Comparison of ENCODE assay signal across 1 cellular context in the genomic region with DNA sequence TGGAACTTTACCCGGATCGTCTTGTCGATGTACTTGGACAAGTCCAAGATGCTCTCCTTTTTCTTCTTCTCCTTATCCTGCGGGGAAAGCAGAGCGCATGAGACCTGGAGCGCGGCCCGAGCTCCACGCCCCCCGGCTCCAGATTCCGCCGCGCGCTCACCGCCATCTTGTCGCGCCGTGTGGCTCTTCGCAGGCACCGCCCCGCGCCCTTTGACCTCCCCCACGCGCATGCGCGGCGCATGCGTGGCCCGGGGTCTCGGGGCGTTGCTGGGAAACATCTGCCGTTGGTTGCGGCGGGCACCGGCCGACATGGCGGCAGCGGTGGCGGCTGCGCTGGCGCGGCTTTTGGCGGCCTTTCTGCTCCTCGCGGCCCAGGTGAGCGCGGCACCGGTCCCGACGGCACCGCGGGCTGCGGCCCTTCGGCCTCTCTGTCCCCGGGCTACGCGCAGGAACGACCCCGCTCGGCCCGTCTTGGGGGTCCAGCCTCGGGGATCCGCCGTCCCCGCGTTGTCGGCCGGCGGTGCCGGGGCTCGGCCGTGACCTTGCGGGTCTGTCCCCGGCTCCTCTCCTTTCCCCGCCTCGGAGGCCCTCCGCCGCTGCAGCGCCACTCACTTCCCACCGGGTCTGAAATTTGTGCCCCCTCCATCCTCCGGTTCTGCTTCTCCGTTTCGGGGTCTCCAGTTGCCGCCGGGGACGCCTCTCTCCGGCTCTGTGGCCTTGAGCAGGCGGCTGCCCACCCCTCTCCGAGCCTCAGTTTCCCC.
TF ChIP-seq lines count a peak whose summit lies in the region.

A gene (minus strand): TSS at position 186 of the 761 bp plus-strand sequence. CDS start 20 bp downstream, at position 166.
A gene with protein sequence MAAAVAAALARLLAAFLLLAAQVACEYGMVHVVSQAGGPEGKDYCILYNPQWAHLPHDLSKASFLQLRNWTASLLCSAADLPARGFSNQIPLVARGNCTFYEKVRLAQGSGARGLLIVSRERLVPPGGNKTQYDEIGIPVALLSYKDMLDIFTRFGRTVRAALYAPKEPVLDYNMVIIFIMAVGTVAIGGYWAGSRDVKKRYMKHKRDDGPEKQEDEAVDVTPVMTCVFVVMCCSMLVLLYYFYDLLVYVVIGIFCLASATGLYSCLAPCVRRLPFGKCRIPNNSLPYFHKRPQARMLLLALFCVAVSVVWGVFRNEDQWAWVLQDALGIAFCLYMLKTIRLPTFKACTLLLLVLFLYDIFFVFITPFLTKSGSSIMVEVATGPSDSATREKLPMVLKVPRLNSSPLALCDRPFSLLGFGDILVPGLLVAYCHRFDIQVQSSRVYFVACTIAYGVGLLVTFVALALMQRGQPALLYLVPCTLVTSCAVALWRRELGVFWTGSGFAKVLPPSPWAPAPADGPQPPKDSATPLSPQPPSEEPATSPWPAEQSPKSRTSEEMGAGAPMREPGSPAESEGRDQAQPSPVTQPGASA (plus strand): TSS at position 284 of the 761 bp plus-strand sequence. CDS start 26 bp downstream, at position 310.

TF ChIP-seq in GM12878, 131 proteins besides CTCF, POLR2A, EP300 and RAD21 (continued from another document):
- TF ChIP-seq, protein P1, sequence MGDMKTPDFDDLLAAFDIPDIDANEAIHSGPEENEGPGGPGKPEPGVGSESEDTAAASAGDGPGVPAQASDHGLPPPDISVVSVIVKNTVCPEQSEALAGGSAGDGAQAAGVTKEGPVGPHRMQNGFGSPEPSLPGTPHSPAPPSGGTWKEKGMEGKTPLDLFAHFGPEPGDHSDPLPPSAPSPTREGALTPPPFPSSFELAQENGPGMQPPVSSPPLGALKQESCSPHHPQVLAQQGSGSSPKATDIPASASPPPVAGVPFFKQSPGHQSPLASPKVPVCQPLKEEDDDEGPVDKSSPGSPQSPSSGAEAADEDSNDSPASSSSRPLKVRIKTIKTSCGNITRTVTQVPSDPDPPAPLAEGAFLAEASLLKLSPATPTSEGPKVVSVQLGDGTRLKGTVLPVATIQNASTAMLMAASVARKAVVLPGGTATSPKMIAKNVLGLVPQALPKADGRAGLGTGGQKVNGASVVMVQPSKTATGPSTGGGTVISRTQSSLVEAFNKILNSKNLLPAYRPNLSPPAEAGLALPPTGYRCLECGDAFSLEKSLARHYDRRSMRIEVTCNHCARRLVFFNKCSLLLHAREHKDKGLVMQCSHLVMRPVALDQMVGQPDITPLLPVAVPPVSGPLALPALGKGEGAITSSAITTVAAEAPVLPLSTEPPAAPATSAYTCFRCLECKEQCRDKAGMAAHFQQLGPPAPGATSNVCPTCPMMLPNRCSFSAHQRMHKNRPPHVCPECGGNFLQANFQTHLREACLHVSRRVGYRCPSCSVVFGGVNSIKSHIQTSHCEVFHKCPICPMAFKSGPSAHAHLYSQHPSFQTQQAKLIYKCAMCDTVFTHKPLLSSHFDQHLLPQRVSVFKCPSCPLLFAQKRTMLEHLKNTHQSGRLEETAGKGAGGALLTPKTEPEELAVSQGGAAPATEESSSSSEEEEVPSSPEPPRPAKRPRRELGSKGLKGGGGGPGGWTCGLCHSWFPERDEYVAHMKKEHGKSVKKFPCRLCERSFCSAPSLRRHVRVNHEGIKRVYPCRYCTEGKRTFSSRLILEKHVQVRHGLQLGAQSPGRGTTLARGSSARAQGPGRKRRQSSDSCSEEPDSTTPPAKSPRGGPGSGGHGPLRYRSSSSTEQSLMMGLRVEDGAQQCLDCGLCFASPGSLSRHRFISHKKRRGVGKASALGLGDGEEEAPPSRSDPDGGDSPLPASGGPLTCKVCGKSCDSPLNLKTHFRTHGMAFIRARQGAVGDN (IDR thresholded peaks at IDR 0.05): peak; percentile 88
- TF ChIP-seq, protein P2, sequence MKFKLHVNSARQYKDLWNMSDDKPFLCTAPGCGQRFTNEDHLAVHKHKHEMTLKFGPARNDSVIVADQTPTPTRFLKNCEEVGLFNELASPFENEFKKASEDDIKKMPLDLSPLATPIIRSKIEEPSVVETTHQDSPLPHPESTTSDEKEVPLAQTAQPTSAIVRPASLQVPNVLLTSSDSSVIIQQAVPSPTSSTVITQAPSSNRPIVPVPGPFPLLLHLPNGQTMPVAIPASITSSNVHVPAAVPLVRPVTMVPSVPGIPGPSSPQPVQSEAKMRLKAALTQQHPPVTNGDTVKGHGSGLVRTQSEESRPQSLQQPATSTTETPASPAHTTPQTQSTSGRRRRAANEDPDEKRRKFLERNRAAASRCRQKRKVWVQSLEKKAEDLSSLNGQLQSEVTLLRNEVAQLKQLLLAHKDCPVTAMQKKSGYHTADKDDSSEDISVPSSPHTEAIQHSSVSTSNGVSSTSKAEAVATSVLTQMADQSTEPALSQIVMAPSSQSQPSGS (IDR thresholded peaks at IDR 0.05; ENCODE audit: low read length): no peak
- TF ChIP-seq, protein P3, sequence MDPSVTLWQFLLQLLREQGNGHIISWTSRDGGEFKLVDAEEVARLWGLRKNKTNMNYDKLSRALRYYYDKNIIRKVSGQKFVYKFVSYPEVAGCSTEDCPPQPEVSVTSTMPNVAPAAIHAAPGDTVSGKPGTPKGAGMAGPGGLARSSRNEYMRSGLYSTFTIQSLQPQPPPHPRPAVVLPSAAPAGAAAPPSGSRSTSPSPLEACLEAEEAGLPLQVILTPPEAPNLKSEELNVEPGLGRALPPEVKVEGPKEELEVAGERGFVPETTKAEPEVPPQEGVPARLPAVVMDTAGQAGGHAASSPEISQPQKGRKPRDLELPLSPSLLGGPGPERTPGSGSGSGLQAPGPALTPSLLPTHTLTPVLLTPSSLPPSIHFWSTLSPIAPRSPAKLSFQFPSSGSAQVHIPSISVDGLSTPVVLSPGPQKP (IDR thresholded peaks at IDR 0.05; ENCODE audit: low read depth, low read length): no peak
- peak; percentile 87; the same call in 1 of the 2 replicates for TF ChIP-seq POLR2AphosphoS2 (IDR thresholded peaks at IDR 0.05; ENCODE audit: low read depth, low read length)
- TF ChIP-seq BHLHE40 (IDR thresholded peaks at IDR 0.05; ENCODE audit: borderline replicate concordance in 1 of 2, low read depth in 2 of 2, low read length in 1 of 2): peak; percentile 6 to 55; a peak in 1 of 4 replicates
- TF ChIP-seq MYC (IDR thresholded peaks at IDR 0.05; ENCODE audit: insufficient read depth, insufficient read length, insufficient replicate concordance, low read length, severe bottlenecking): peak; percentile 79
- peak; percentile 99 for TF ChIP-seq NRF1 (conservative IDR thresholded peaks at IDR 0.05; ENCODE audit: low read depth, low read length)
- peak; percentile 14; the same call in 1 of the 2 replicates for TF ChIP-seq CBFB (IDR thresholded peaks at IDR 0.05; ENCODE audit: low read depth)
- no peak for TF ChIP-seq PAX8 (IDR thresholded peaks at IDR 0.05)
- TF ChIP-seq, protein P4, sequence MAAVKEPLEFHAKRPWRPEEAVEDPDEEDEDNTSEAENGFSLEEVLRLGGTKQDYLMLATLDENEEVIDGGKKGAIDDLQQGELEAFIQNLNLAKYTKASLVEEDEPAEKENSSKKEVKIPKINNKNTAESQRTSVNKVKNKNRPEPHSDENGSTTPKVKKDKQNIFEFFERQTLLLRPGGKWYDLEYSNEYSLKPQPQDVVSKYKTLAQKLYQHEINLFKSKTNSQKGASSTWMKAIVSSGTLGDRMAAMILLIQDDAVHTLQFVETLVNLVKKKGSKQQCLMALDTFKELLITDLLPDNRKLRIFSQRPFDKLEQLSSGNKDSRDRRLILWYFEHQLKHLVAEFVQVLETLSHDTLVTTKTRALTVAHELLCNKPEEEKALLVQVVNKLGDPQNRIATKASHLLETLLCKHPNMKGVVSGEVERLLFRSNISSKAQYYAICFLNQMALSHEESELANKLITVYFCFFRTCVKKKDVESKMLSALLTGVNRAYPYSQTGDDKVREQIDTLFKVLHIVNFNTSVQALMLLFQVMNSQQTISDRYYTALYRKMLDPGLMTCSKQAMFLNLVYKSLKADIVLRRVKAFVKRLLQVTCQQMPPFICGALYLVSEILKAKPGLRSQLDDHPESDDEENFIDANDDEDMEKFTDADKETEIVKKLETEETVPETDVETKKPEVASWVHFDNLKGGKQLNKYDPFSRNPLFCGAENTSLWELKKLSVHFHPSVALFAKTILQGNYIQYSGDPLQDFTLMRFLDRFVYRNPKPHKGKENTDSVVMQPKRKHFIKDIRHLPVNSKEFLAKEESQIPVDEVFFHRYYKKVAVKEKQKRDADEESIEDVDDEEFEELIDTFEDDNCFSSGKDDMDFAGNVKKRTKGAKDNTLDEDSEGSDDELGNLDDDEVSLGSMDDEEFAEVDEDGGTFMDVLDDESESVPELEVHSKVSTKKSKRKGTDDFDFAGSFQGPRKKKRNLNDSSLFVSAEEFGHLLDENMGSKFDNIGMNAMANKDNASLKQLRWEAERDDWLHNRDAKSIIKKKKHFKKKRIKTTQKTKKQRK (IDR thresholded peaks at IDR 0.05; ENCODE audit: low read depth, low read length): no peak
- peak; percentile 98 for TF ChIP-seq YY1 (IDR thresholded peaks at IDR 0.05; ENCODE audit: low read depth, low read length)
- peak; percentile 90 for TF ChIP-seq POLR2AphosphoS5 (IDR thresholded peaks at IDR 0.05; ENCODE audit: low read length)
- TF ChIP-seq, protein P5, sequence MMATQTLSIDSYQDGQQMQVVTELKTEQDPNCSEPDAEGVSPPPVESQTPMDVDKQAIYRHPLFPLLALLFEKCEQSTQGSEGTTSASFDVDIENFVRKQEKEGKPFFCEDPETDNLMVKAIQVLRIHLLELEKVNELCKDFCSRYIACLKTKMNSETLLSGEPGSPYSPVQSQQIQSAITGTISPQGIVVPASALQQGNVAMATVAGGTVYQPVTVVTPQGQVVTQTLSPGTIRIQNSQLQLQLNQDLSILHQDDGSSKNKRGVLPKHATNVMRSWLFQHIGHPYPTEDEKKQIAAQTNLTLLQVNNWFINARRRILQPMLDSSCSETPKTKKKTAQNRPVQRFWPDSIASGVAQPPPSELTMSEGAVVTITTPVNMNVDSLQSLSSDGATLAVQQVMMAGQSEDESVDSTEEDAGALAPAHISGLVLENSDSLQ (IDR thresholded peaks at IDR 0.05): no peak
- TF ChIP-seq HDAC2 (IDR thresholded peaks at IDR 0.05): no peak
- TF ChIP-seq, protein P6, sequence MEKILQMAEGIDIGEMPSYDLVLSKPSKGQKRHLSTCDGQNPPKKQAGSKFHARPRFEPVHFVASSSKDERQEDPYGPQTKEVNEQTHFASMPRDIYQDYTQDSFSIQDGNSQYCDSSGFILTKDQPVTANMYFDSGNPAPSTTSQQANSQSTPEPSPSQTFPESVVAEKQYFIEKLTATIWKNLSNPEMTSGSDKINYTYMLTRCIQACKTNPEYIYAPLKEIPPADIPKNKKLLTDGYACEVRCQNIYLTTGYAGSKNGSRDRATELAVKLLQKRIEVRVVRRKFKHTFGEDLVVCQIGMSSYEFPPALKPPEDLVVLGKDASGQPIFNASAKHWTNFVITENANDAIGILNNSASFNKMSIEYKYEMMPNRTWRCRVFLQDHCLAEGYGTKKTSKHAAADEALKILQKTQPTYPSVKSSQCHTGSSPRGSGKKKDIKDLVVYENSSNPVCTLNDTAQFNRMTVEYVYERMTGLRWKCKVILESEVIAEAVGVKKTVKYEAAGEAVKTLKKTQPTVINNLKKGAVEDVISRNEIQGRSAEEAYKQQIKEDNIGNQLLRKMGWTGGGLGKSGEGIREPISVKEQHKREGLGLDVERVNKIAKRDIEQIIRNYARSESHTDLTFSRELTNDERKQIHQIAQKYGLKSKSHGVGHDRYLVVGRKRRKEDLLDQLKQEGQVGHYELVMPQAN (conservative IDR thresholded peaks at IDR 0.05): peak; percentile 97
- peak; percentile 87 for TF ChIP-seq TAF1 (IDR thresholded peaks at IDR 0.05; ENCODE audit: borderline replicate concordance, low read depth, low read length)
